ENCODE assay signal across 8 cellular contexts in genomic region chr5:9361835-9362234, GRCh38.
A peak's percentile ranks its signal among the peaks of the same experiment; 100 is the strongest.
DNase-seq lines count a peak whose midpoint lies in the region; ATAC-seq and TF ChIP-seq lines count a peak whose summit lies in the region.

No MANE protein-coding gene starts in this region.

- TF ChIP-seq CTCF in HL-60 (IDR thresholded peaks at IDR 0.05; ENCODE audit: insufficient read depth, low read length) (peak; percentile 68), RWPE1 (conservative IDR thresholded peaks at IDR 0.05; ENCODE audit: low read depth) (peak; percentile 75), chondrocyte (IDR thresholded peaks at IDR 0.05) (peak; percentile 79), vagina (IDR thresholded peaks at IDR 0.05) (peak in 2 of 3 experiments; percentile 17 to 37)

- H3K27ac ChIP-seq in HL-60 (replicated peaks) (no peak overlapping the region), RWPE1 (no peak overlapping the region), vagina (no peak overlapping the region)

- H3K36me3 Mint-ChIP-seq in chondrocyte (ENCODE audit: low read depth) = peaks cover 14% of the 10 kb centered on the region

- peaks cover 62% of the 10 kb centered on the region for H3K4me1 Mint-ChIP-seq in chondrocyte (ENCODE audit: low read depth)

- H3K4me3 ChIP-seq in HL-60 (replicated peaks; ENCODE audit: insufficient read depth, low read length) (no peak overlapping the region), vagina (no peak overlapping the region)

- no peaks in the 10 kb centered on the region for H3K36me3 ChIP-seq in vagina

- ATAC-seq in GM21528 (IDR thresholded peaks at IDR 0.05; ENCODE audit: low FRiP score, unreplicated experiment) = peak; percentile 66

- no peaks in the 10 kb centered on the region for H3K9me3 ChIP-seq in vagina

- no peak for TF ChIP-seq POLR2A in vagina (IDR thresholded peaks at IDR 0.05)

- H3K4me1 ChIP-seq in vagina = no peaks in the 10 kb centered on the region

- H3K9me3 Mint-ChIP-seq in chondrocyte (ENCODE audit: low read depth) = peaks cover 4% of the 10 kb centered on the region

- POLR2A ChIA-PET in RWPE1 (lab: Yijun Ruan, JAX; ENCODE audit: low non-redundant PET) = no interaction called here

- H3K27me3 ChIP-seq in HL-60 (ENCODE audit: insufficient read depth, poor library complexity, severe bottlenecking) = no peaks in the 10 kb centered on the region
- H3K27me3 ChIP-seq in vagina = no peaks in the 10 kb centered on the region

- H3K27me3 Mint-ChIP-seq in chondrocyte (ENCODE audit: low read depth) = no peaks in the 10 kb centered on the region

- CTCF ChIA-PET in RWPE1 (lab: Yijun Ruan, JAX) = interaction anchor here (0.6 to 0.8 kb wide), 3 partner anchors 60 to 319 kb away, joined by 3 read pairs; no protein-coding TSS in a partner anchor

- peak overlapping the region; percentile 65 for H3K27ac Mint-ChIP-seq in chondrocyte (ENCODE audit: unreplicated experiment)

- intact Hi-C loops in vagina (cut with DNase I) = no loop called here

- DNase-seq in NCI-H2196 (lab: John Stamatoyannopoulos, UW; ENCODE audit: unreplicated experiment) = peak; percentile 35
- no peak for DNase-seq in NCI-H2196 treated with DMSO at 0.1 percent for 48 hours (lab: John Stamatoyannopoulos, UW; ENCODE audit: unreplicated experiment)
- peak; percentile 32 to 54 for DNase-seq in HL-60 (ENCODE audit: low read depth in 1 of 2, low spot score in 1 of 2)
- peak; percentile 46 for DNase-seq in RWPE1 (ENCODE audit: low spot score)
- DNase-seq in chondrocyte (ENCODE audit: low spot score) = no peak
- DNase-seq in lung microvascular endothelial cell (ENCODE audit: low read depth in 2 of 2) = peak; percentile 9 to 67
- DNase-seq in vagina (ENCODE audit: extremely low spot score in 2 of 2) = no peak

- H3K4me3 Mint-ChIP-seq in chondrocyte (ENCODE audit: unreplicated experiment) = no peak overlapping the region

Comparison
In these comparisons a context has a peak if more than half of its experiments do, and no peak if none do; other contexts are left out.
1. DNase-seq: peak in NCI-H2196 (single experiment), HL-60 (2 of 2), RWPE1 (single experiment) and lung microvascular endothelial cell (2 of 2); none in NCI-H2196 treated with DMSO at 0.1 percent for 48 hours (single experiment), chondrocyte (single experiment) and vagina (0 of 2).
2. CTCF ChIP-seq: peak in every context shown above with its lines; median percentile 79 in chondrocyte; 75 in RWPE1; 68 in HL-60; 27 in vagina.